Comparison of ENCODE assay signal across 25 cellular contexts in the genomic region with DNA sequence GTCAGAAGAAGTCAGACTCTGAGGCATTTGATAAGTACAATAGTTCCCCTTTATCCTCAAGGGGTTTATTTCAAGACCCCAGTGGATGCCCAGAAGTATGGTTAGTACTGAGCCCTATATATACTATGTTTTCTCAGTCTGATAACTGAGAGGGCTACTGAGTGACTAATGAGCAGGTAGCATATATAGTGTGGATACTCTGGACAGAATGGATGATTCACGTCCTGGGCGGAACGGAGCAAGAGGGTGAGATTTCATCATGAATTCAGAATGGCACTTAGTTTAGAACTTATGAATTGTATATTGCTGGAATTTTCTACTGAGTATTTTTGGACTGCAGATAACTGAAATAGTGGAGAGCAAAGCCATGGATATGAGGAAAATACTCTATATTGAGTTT.
DNase-seq lines count a peak whose midpoint lies in the region; ATAC-seq, FAIRE-seq and TF ChIP-seq lines count a peak whose summit lies in the region.
"Had no signal": no experiment of that assay in that cellular context is flagged by ENCODE, and none has a peak within 500 bp of the region (broad histone marks: within the 10 kb centered on the region; RNA-seq: fewer than 3 reads in every experiment).

No MANE protein-coding gene starts in this region.

- peak; percentile 84 for FAIRE-seq in keratinocyte (lab: Jason Lieb, UNC)
- FAIRE-seq: urothelium cell line had no signal

- CTCF ChIA-PET in PC-3 (lab: Charles Lee) = no interaction called here
- CTCF ChIA-PET in mammary epithelial cell (lab: Charles Lee; ENCODE audit: low non-redundant PET) = no interaction called here

- POLR2A ChIA-PET in PC-3 (lab: Charles Lee; ENCODE audit: unreplicated experiment) = no interaction called here

- no peaks in the 10 kb centered on the region for H3F3A ChIP-seq in PC-3 (ENCODE audit: low read length, unreplicated experiment)

- TF ChIP-seq CTCF in PC-3 (conservative IDR thresholded peaks at IDR 0.05; ENCODE audit: low read depth, low read length) (no peak), mammary epithelial cell (conservative IDR thresholded peaks at IDR 0.05 in 1 of 2, IDR thresholded peaks at IDR 0.05 in 1 of 2; ENCODE audit: extremely low read depth in 1 of 2, insufficient read depth in 1 of 2, low read depth in 1 of 2, low read length in 2 of 2) (no peak), keratinocyte (optimal IDR thresholded peaks at IDR 0.05 in 1 of 3, IDR thresholded peaks at IDR 0.05 in 1 of 3, conservative IDR thresholded peaks at IDR 0.05 in 1 of 3; ENCODE audit: extremely low read depth in 1 of 3, insufficient read depth in 2 of 3, low read length in 3 of 3) (no peak), mesothelial cell of epicardium (IDR thresholded peaks at IDR 0.05; ENCODE audit: unreplicated experiment) (no peak)

- H3K4me2 ChIP-seq in PC-3 (ENCODE audit: low read length) (peak overlapping the region; percentile 31), mammary epithelial cell (ENCODE audit: insufficient read depth, low read depth, low read length) (peak overlapping the region; percentile 42), keratinocyte (ENCODE audit: control insufficient read depth, extremely low read depth, insufficient read depth, low read depth, low read length) (peak overlapping the region; percentile 35)

- H3K4me1 ChIP-seq in PC-3 (ENCODE audit: insufficient read depth, low read length) (peaks cover 21% of the 10 kb centered on the region; the same call in 1 of the 2 replicates), mammary epithelial cell (ENCODE audit: insufficient read depth, low read length) (peaks cover 15% of the 10 kb centered on the region), keratinocyte (ENCODE audit: control insufficient read depth, extremely low read depth, insufficient read depth, low read length) (peaks cover 11% of the 10 kb centered on the region)
- H3K4me1 ChIP-seq: ascending aorta, lower lobe of right lung had no signal

- H3K27me3 ChIP-seq in PC-3 (ENCODE audit: low read length) = no peaks in the 10 kb centered on the region
- H3K27me3 ChIP-seq in mammary epithelial cell (ENCODE audit: insufficient read depth, low read length) = no peaks in the 10 kb centered on the region
- no peaks in the 10 kb centered on the region for H3K27me3 ChIP-seq in keratinocyte (ENCODE audit: control insufficient read depth, extremely low read depth, insufficient read depth, low read length)
- H3K27me3 ChIP-seq: ascending aorta, MG63 had no signal

- peak; percentile 100 for ATAC-seq in PC-3
- ATAC-seq: lower lobe of right lung, right cardiac atrium had no signal

- H2AFZ ChIP-seq in PC-3 (ENCODE audit: low read length) (no peak overlapping the region), mammary epithelial cell (ENCODE audit: low read depth, low read length) (peak overlapping the region; percentile 71), keratinocyte (ENCODE audit: control insufficient read depth, low read length) (no peak overlapping the region)

- DNase-seq in EL = peak; percentile 55
- DNase-seq in PC-3 = peak; percentile 77
- peak; percentile 82 for DNase-seq in mammary epithelial cell
- DNase-seq in keratinocyte (ENCODE audit: low read depth, low spot score) = no peak
- no peak for DNase-seq in mesothelial cell of epicardium (ENCODE audit: low spot score in 2 of 2, unreplicated experiment in 2 of 2)
- no peak for DNase-seq in activated T-cell treated with anti-CD3 and anti-CD28 coated beads, Interleukin-2, amount 50 U/mL, for 24 hours
- no peak for DNase-seq in NCI-H1092 treated with DMSO at 0.1 percent for 48 hours (lab: John Stamatoyannopoulos, UW)
- no peak for DNase-seq in NCI-H1105 (lab: John Stamatoyannopoulos, UW)
- DNase-seq: ACHN; activated CD4-positive, CD25-positive, alpha-beta regulatory T cell treated with anti-CD3 and anti-CD28 coated beads, Interleukin-2, amount 50 U/mL, for 72 hours; activated CD8-positive, alpha-beta memory T cell treated with anti-CD3 and anti-CD28 coated beads for 24 hours; activated naive CD4-positive, alpha-beta T cell treated with anti-CD3 and anti-CD28 coated beads, Interleukin-2, amount 50 U/mL, for 16 hours; activated T-cell treated with anti-CD3 and anti-CD28 coated beads, Interleukin-2, amount 50 U/mL, for 48 hours; C1 segment of cervical spinal cord; GF-D8; immature natural killer cell; lower lobe of right lung; MG63; NCI-H1694 treated with DMSO at 0.1 percent for 48 hours; right cardiac atrium; RPMI8226; stimulated activated CD4-positive, alpha-beta T cell treated with anti-CD3 and anti-CD28 coated beads, Interleukin-15, amount 100 ng/mL, for 24 hours; substantia nigra had no signal

- WGBS in mammary epithelial cell (ENCODE audit: low coverage, missing lambda C conversion rate) = 19% methylated on average over 3 of the region's 3 CpGs

- dilution Hi-C loops in mammary epithelial cell (cut with HindIII; ENCODE audit: low sequenced_read_pairs) = no loop called here
- dilution Hi-C loops in keratinocyte (cut with MboI; ENCODE audit: extremely low pct_ligation_motif_present, low sequenced_read_pairs) = no loop called here

- in situ Hi-C loops in mammary epithelial cell (cut with MboI; ENCODE audit: low sequenced_read_pairs in 2 of 2) = no loop called here

- H3K9me3 Mint-ChIP-seq in mesothelial cell of epicardium = peaks cover 34% of the 10 kb centered on the region
- no peaks in the 10 kb centered on the region for H3K9me3 Mint-ChIP-seq in activated T-cell treated with anti-CD3 and anti-CD28 coated beads, Interleukin-2, amount 50 U/mL, for 24 hours

- intact Hi-C loops in PC-3 (cut with micrococcal nuclease) (no loop called here), mammary epithelial cell (cut with micrococcal nuclease) (no loop called here)

- BruUV-seq in PC-3 (replicated peaks; lab: Mats Ljungman, UMichigan) = no TSS peak
- no TSS peak for BruUV-seq in mammary epithelial cell (replicated peaks; lab: Mats Ljungman, UMichigan)

- H3K9me1 ChIP-seq in keratinocyte (ENCODE audit: control insufficient read depth, extremely low read depth, insufficient read depth, low read length) = no peaks in the 10 kb centered on the region

- H3K27me3 Mint-ChIP-seq in mesothelial cell of epicardium (ENCODE audit: low read depth) = no peaks in the 10 kb centered on the region
- H3K27me3 Mint-ChIP-seq in activated T-cell treated with anti-CD3 and anti-CD28 coated beads, Interleukin-2, amount 50 U/mL, for 24 hours = no peaks in the 10 kb centered on the region

- no peak overlapping the region for H3K27ac Mint-ChIP-seq in mesothelial cell of epicardium
- H3K27ac Mint-ChIP-seq in activated T-cell treated with anti-CD3 and anti-CD28 coated beads, Interleukin-2, amount 50 U/mL, for 24 hours = no peak overlapping the region
- H3K27ac Mint-ChIP-seq: immature natural killer cell had no signal

- H3K36me3 ChIP-seq in PC-3 (ENCODE audit: low read depth, low read length) (no peaks in the 10 kb centered on the region), mammary epithelial cell (ENCODE audit: insufficient read depth, low read length) (no peaks in the 10 kb centered on the region), keratinocyte (ENCODE audit: control insufficient read depth in 2 of 2, extremely low read depth in 1 of 2, insufficient read depth in 2 of 2, low read length in 2 of 2) (no peaks in the 10 kb centered on the region)
- H3K36me3 ChIP-seq: ascending aorta, lower lobe of right lung, MG63 had no signal

- H3K9me3 ChIP-seq in PC-3 (ENCODE audit: low read length) (no peaks in the 10 kb centered on the region), mammary epithelial cell (replicated peaks; ENCODE audit: insufficient read depth, low read length) (no peaks in the 10 kb centered on the region), keratinocyte (ENCODE audit: control insufficient read depth, low read depth, low read length) (no peaks in the 10 kb centered on the region)
- H3K9me3 ChIP-seq: ascending aorta, lower lobe of right lung, MG63 had no signal

- H3K27ac ChIP-seq in PC-3 (ENCODE audit: low read length) (peak overlapping the region; percentile 43), mammary epithelial cell (ENCODE audit: insufficient read depth, low read depth, low read length) (peak overlapping the region; percentile 74), keratinocyte (ENCODE audit: control insufficient read depth, insufficient read depth, low read length) (no peak overlapping the region)
- H3K27ac ChIP-seq: ascending aorta, lower lobe of right lung had no signal

- no peaks in the 10 kb centered on the region for H3K4me1 Mint-ChIP-seq in mesothelial cell of epicardium
- H3K4me1 Mint-ChIP-seq in activated T-cell treated with anti-CD3 and anti-CD28 coated beads, Interleukin-2, amount 50 U/mL, for 24 hours (ENCODE audit: low read depth) = no peaks in the 10 kb centered on the region
- H3K4me1 Mint-ChIP-seq: immature natural killer cell had no signal

- peaks cover 2% of the 10 kb centered on the region for H3K36me3 Mint-ChIP-seq in mesothelial cell of epicardium
- no peaks in the 10 kb centered on the region for H3K36me3 Mint-ChIP-seq in activated T-cell treated with anti-CD3 and anti-CD28 coated beads, Interleukin-2, amount 50 U/mL, for 24 hours (ENCODE audit: low read depth)
- H3K36me3 Mint-ChIP-seq: immature natural killer cell had no signal

- H4K20me1 ChIP-seq in PC-3 (ENCODE audit: low read length) (no peaks in the 10 kb centered on the region), mammary epithelial cell (ENCODE audit: insufficient read depth, low read length) (no peaks in the 10 kb centered on the region), keratinocyte (ENCODE audit: control insufficient read depth, extremely low read depth, insufficient read depth, low read length) (no peaks in the 10 kb centered on the region)

- H3K79me2 ChIP-seq in PC-3 (ENCODE audit: low read length) (no peaks in the 10 kb centered on the region), mammary epithelial cell (ENCODE audit: insufficient read depth, low read length) (no peaks in the 10 kb centered on the region), keratinocyte (ENCODE audit: control insufficient read depth, insufficient read depth, low read length) (no peaks in the 10 kb centered on the region)

- H3K4me3 ChIP-seq in PC-3 (ENCODE audit: low read length) (no peak overlapping the region), mammary epithelial cell (replicated peaks in 1 of 3; ENCODE audit: insufficient read depth in 1 of 3, low read depth in 2 of 3, low read length in 3 of 3) (no peak overlapping the region), keratinocyte (ENCODE audit: control insufficient read depth in 2 of 3, extremely low read depth in 1 of 3, insufficient read depth in 2 of 3, low read depth in 1 of 3, low read length in 3 of 3) (no peak overlapping the region)
- H3K4me3 ChIP-seq: ascending aorta, lower lobe of right lung, MG63 had no signal

- no peak overlapping the region for H3K4me3 Mint-ChIP-seq in mesothelial cell of epicardium
- no peak overlapping the region for H3K4me3 Mint-ChIP-seq in activated T-cell treated with anti-CD3 and anti-CD28 coated beads, Interleukin-2, amount 50 U/mL, for 24 hours
- H3K4me3 Mint-ChIP-seq: immature natural killer cell had no signal

- no peaks in the 10 kb centered on the region for H3K9me2 ChIP-seq in PC-3 (replicated peaks; ENCODE audit: low read length)

- H3K9ac ChIP-seq in PC-3 (ENCODE audit: low read length) = no peak overlapping the region
- H3K9ac ChIP-seq in mammary epithelial cell (ENCODE audit: insufficient read depth, low read length) = no peak overlapping the region
- H3K9ac ChIP-seq in keratinocyte (ENCODE audit: control insufficient read depth, extremely low read depth, insufficient read depth, low read length) = no peak overlapping the region

Comparison
In these comparisons a context has a peak if more than half of its experiments do, and no peak if none do; other contexts are left out.
1. DNase-seq: peak in EL (single experiment), PC-3 (single experiment) and mammary epithelial cell (single experiment); none in keratinocyte (single experiment), mesothelial cell of epicardium (0 of 2), activated T-cell treated with anti-CD3 and anti-CD28 coated beads, Interleukin-2, amount 50 U/mL, for 24 hours (single experiment), NCI-H1092 treated with DMSO at 0.1 percent for 48 hours (single experiment) and NCI-H1105 (single experiment).
2. Peak in every context shown above with its lines, with median percentiles within 50 percentile points of each other: H3K4me2 ChIP-seq.